ENCODE assay signal across 1 cellular context in the genomic region with DNA sequence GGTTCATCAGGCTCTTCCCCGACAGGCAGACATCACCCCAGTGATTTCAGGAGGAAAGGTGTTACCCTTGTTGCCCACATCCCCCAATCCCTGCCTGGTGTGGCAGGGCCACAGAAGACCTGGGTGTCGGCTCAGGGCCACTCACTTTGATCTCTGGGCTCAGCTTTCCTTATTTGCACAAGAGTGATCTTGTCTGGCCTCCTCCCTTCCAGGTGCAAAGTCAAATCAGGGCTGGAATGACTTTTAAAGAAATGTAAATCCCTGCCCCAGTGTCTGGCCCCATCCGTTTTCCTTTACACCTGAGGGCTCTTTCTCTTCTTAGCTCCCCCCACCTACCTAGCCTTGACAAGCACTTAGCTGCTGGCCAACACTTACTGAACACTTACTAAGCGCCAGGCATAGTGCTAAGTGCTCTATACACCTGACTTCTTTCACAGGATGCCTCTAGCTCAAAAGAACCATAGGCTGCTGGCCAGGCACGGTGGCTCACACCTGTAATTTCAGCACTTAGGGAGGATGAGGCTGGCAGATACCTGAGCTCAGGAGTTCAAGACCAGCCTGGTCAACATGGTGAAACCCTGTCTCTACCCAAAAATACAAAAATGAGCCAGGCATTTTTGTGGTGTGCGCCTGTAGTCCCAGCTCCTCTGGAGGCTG.
TF ChIP-seq lines count a peak whose summit lies in the region.

No MANE protein-coding gene starts in this region.

TF ChIP-seq in GM23338, 12 proteins besides CTCF, POLR2A, EP300 and RAD21:
- TF ChIP-seq STAT1 (IDR thresholded peaks at IDR 0.05; ENCODE audit: unreplicated experiment) (no peak), POLR2AphosphoS5 (IDR thresholded peaks at IDR 0.05; ENCODE audit: low read depth) (no peak), ZNF114 (CRISPR knock-in tag; IDR thresholded peaks at IDR 0.05) (peak; percentile 53; the same call in 1 of the 2 replicates), NANOG (IDR thresholded peaks at IDR 0.05; ENCODE audit: borderline replicate concordance) (peak; percentile 11; the same call in 1 of the 2 replicates), CREB1 (CRISPR knock-in tag; IDR thresholded peaks at IDR 0.05; ENCODE audit: low read depth) (0 out of 2 replicates have a peak, but pooled peaks have one; percentile 2), JUNB (IDR thresholded peaks at IDR 0.05; ENCODE audit: unreplicated experiment) (no peak), EZH2phosphoT487 (IDR thresholded peaks at IDR 0.05; ENCODE audit: unreplicated experiment) (no peak), ZNF331 (CRISPR knock-in tag; IDR thresholded peaks at IDR 0.05; ENCODE audit: low read depth) (no peak), EZH2 (IDR thresholded peaks at IDR 0.05; ENCODE audit: low read depth, unreplicated experiment) (no peak)
- TF ChIP-seq, protein P1, sequence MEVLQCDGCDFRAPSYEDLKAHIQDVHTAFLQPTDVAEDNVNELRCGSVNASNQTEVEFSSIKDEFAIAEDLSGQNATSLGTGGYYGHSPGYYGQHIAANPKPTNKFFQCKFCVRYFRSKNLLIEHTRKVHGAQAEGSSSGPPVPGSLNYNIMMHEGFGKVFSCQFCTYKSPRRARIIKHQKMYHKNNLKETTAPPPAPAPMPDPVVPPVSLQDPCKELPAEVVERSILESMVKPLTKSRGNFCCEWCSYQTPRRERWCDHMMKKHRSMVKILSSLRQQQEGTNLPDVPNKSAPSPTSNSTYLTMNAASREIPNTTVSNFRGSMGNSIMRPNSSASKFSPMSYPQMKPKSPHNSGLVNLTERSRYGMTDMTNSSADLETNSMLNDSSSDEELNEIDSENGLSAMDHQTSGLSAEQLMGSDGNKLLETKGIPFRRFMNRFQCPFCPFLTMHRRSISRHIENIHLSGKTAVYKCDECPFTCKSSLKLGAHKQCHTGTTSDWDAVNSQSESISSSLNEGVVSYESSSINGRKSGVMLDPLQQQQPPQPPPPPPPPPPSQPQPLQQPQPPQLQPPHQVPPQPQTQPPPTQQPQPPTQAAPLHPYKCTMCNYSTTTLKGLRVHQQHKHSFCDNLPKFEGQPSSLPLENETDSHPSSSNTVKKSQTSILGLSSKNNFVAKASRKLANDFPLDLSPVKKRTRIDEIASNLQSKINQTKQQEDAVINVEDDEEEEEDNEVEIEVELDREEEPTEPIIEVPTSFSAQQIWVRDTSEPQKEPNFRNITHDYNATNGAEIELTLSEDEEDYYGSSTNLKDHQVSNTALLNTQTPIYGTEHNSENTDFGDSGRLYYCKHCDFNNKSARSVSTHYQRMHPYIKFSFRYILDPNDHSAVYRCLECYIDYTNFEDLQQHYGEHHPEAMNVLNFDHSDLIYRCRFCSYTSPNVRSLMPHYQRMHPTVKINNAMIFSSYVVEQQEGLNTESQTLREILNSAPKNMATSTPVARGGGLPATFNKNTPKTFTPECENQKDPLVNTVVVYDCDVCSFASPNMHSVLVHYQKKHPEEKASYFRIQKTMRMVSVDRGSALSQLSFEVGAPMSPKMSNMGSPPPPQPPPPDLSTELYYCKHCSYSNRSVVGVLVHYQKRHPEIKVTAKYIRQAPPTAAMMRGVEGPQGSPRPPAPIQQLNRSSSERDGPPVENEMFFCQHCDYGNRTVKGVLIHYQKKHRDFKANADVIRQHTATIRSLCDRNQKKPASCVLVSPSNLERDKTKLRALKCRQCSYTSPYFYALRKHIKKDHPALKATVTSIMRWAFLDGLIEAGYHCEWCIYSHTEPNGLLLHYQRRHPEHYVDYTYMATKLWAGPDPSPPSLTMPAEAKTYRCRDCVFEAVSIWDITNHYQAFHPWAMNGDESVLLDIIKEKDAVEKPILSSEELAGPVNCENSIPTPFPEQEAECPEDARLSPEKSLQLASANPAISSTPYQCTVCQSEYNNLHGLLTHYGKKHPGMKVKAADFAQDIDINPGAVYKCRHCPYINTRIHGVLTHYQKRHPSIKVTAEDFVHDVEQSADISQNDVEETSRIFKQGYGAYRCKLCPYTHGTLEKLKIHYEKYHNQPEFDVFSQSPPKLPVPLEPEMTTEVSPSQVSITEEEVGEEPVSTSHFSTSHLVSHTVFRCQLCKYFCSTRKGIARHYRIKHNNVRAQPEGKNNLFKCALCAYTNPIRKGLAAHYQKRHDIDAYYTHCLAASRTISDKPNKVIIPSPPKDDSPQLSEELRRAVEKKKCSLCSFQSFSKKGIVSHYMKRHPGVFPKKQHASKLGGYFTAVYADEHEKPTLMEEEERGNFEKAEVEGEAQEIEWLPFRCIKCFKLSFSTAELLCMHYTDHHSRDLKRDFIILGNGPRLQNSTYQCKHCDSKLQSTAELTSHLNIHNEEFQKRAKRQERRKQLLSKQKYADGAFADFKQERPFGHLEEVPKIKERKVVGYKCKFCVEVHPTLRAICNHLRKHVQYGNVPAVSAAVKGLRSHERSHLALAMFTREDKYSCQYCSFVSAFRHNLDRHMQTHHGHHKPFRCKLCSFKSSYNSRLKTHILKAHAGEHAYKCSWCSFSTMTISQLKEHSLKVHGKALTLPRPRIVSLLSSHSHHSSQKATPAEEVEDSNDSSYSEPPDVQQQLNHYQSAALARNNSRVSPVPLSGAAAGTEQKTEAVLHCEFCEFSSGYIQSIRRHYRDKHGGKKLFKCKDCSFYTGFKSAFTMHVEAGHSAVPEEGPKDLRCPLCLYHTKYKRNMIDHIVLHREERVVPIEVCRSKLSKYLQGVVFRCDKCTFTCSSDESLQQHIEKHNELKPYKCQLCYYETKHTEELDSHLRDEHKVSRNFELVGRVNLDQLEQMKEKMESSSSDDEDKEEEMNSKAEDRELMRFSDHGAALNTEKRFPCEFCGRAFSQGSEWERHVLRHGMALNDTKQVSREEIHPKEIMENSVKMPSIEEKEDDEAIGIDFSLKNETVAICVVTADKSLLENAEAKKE (CRISPR knock-in tag; IDR thresholded peaks at IDR 0.05) = peak; percentile 44
- TF ChIP-seq, protein P2, sequence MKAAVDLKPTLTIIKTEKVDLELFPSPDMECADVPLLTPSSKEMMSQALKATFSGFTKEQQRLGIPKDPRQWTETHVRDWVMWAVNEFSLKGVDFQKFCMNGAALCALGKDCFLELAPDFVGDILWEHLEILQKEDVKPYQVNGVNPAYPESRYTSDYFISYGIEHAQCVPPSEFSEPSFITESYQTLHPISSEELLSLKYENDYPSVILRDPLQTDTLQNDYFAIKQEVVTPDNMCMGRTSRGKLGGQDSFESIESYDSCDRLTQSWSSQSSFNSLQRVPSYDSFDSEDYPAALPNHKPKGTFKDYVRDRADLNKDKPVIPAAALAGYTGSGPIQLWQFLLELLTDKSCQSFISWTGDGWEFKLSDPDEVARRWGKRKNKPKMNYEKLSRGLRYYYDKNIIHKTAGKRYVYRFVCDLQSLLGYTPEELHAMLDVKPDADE (IDR thresholded peaks at IDR 0.05) = peak; percentile 58; the same call in 1 of the 2 replicates
- TF ChIP-seq, protein P3, sequence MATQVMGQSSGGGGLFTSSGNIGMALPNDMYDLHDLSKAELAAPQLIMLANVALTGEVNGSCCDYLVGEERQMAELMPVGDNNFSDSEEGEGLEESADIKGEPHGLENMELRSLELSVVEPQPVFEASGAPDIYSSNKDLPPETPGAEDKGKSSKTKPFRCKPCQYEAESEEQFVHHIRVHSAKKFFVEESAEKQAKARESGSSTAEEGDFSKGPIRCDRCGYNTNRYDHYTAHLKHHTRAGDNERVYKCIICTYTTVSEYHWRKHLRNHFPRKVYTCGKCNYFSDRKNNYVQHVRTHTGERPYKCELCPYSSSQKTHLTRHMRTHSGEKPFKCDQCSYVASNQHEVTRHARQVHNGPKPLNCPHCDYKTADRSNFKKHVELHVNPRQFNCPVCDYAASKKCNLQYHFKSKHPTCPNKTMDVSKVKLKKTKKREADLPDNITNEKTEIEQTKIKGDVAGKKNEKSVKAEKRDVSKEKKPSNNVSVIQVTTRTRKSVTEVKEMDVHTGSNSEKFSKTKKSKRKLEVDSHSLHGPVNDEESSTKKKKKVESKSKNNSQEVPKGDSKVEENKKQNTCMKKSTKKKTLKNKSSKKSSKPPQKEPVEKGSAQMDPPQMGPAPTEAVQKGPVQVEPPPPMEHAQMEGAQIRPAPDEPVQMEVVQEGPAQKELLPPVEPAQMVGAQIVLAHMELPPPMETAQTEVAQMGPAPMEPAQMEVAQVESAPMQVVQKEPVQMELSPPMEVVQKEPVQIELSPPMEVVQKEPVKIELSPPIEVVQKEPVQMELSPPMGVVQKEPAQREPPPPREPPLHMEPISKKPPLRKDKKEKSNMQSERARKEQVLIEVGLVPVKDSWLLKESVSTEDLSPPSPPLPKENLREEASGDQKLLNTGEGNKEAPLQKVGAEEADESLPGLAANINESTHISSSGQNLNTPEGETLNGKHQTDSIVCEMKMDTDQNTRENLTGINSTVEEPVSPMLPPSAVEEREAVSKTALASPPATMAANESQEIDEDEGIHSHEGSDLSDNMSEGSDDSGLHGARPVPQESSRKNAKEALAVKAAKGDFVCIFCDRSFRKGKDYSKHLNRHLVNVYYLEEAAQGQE (IDR thresholded peaks at IDR 0.05; ENCODE audit: unreplicated experiment) = peak; percentile 25
